31 cellular contexts compared by ENCODE assay signal in the genomic region with DNA sequence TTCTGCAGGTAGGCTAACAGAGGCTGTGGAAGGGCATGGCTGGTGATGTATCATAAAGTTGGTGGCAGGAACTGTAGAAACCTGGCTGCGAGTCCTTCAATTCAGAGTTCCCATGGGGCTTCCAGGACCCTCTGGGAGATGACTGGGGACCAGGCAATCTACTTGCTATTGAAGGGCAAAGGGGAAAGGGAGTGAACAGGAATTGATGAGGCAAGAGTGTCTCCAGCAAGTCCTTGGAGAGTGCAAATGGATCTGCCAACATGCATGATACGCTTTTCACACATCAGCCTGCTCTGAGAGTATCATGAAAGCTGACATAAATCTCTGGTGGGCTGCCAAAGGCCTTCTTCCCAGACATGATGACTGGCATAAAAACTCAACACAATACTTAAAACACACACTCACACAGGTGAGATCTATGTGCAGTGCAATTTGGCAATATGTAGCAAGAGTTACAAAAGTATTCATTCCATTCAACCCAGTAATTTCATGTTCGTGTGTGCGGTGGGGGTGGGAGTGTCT.
"Had no signal": no experiment of that assay in that cellular context is flagged by ENCODE, and none has a peak within 500 bp of the region (broad histone marks: within the 10 kb centered on the region; RNA-seq: fewer than 3 reads in every experiment).

No MANE protein-coding gene starts in this region.

- H3K4me3 ChIP-seq: esophagus muscularis mucosa, gastrocnemius medialis had no signal

- H3K27me3 ChIP-seq: brain microvascular endothelial cell, esophagus muscularis mucosa, foreskin keratinocyte, gastrocnemius medialis had no signal

- H3K36me3 ChIP-seq: brain microvascular endothelial cell, esophagus muscularis mucosa, gastrocnemius medialis, WERI-Rb-1 had no signal

- H3K27ac ChIP-seq: brain microvascular endothelial cell, esophagus muscularis mucosa, foreskin keratinocyte, gastrocnemius medialis, WERI-Rb-1 had no signal

- FAIRE-seq: astrocyte, bronchial epithelial cell, colon had no signal

- H3K9me3 ChIP-seq: gastrocnemius medialis had no signal

- DNase-seq: activated B cell treated with CpG ODN at 0.5 μM for 24 hours; activated CD4-positive, alpha-beta T cell treated with anti-CD3 and anti-CD28 coated beads for 48 hours; activated CD4-positive, alpha-beta T cell treated with anti-CD3 and anti-CD28 coated beads, Interleukin-2, amount 50 U/mL, for 1 hour; activated CD4-positive, alpha-beta T cell treated with anti-CD3 and anti-CD28 coated beads, Interleukin-2, amount 50 U/mL, for 48 hours; activated CD8-positive, alpha-beta memory T cell treated with anti-CD3 and anti-CD28 coated beads for 24 hours; activated CD8-positive, alpha-beta T cell treated with anti-CD3 and anti-CD28 coated beads for 36 hours; activated effector memory CD4-positive, alpha-beta T cell treated with Interleukin-2 at 50 U/mL for 16 hours; activated gamma-delta T cell treated with Interleukin-2 at 50 U/mL for 16 hours; activated naive CD4-positive, alpha-beta T cell treated with anti-CD3 and anti-CD28 coated beads, Interleukin-2, amount 50 U/mL, for 16 hours; activated naive CD4-positive, alpha-beta T cell treated with Interleukin-2 at 50 U/mL for 16 hours; activated T-cell treated with anti-CD3 and anti-CD28 coated beads, Interleukin-2, amount 50 U/mL, for 4 hours; amniotic stem cell; anterior cingulate cortex; brain microvascular endothelial cell; cortex of kidney; dermis blood vessel endothelial cell; effector CD4-positive, alpha-beta T cell; effector memory CD8-positive, alpha-beta T cell; erythroblast; foreskin keratinocyte; gastrocnemius medialis; T-helper 1 cell; T-helper 17 cell; T1000; WERI-Rb-1 had no signal

- H3K4me1 ChIP-seq: esophagus muscularis mucosa, foreskin keratinocyte, gastrocnemius medialis had no signal

- ATAC-seq: activated CD4-positive, CD25-positive, alpha-beta regulatory T cell treated with anti-CD3 and anti-CD28 coated beads, Interleukin-2, amount 50 U/mL, for 24 hours; activated CD8-positive, alpha-beta T cell treated with anti-CD3 and anti-CD28 coated beads for 36 hours; activated T-cell treated with anti-CD3 and anti-CD28 coated beads, Interleukin-2, amount 50 U/mL, for 4 hours; activated T-helper 17 cell treated with anti-CD3 and anti-CD28 coated beads, Interleukin-2, amount 50 U/mL, for 72 hours; effector memory CD8-positive, alpha-beta T cell; foreskin keratinocyte; gastrocnemius medialis; T-helper 17 cell had no signal
